Comparison of ENCODE assay signal across 8 cellular contexts in the genomic region with DNA sequence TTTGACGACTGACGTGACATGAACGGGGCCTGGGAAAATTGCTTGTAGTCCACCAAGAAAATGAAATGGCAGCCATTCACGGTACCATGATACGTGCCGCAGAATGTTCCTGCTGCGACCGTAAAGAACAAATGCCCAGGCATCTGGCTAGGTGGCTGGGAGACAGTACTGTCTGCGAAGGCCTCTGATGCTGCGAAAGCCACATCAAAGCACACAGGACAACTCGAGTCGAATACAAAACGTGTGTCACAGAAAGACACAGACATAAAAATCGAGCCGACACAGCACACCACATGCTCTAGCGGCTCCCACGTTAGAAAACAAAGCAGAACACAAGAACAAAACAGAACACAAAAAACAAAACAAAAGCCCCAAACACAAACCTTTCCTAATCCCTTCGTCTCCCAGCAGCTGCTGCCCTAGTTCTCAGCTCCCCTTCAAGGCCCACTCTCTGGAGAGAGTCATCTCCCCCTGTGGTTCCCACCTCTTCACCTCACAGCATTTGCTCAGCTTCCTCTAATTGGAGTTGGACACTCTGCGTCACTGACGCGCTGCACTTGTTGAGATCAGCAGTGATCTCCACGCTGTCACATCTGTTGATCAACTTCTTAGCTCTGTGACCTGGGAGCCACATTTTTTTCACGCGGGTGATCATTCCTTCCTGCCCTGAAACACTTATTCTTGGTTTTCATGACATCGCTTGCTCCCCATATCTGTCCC.
A peak's percentile ranks its signal among the peaks of the same experiment; 100 is the strongest.
DNase-seq lines count a peak whose midpoint lies in the region; ATAC-seq, FAIRE-seq and TF ChIP-seq lines count a peak whose summit lies in the region.

No MANE protein-coding gene starts in this region.

- no peak for FAIRE-seq in frontal cortex (lab: Jason Lieb, UNC)

- no peak for TF ChIP-seq CTCF in GM13976 (IDR thresholded peaks at IDR 0.05; ENCODE audit: borderline replicate concordance, control extremely low read depth, extremely low read depth, insufficient read depth, missing control alignments)

- peak overlapping the region; percentile 23 for H3K4me3 ChIP-seq in Jurkat, Clone E6-1 (ENCODE audit: low read length)

- H3K9me3 Mint-ChIP-seq in activated CD4-positive, alpha-beta memory T cell treated with anti-CD3 and anti-CD28 coated beads, Interleukin-2, amount 10 ng/mL, durations not matched to agents 7 days and 5 days, result no peaks in the 10 kb centered on the region

- in situ Hi-C loops in GM13976 (cut with MboI; ENCODE audit: low sequenced_read_pairs, unreplicated experiment), result no loop called here

- POLR2A ChIA-PET in activated CD4-positive, alpha-beta memory T cell treated with anti-CD3 and anti-CD28 coated beads, Interleukin-2, amount 10 ng/mL, durations not matched to agents 7 days and 5 days (lab: Charles Lee), result interaction anchor here (1.0 to 1.2 kb wide), 4 partner anchors 8 to 132 kb away, joined by 3 to 4 read pairs (median 4); no protein-coding TSS in a partner anchor

- ATAC-seq in GM19328 (IDR thresholded peaks at IDR 0.05; ENCODE audit: unreplicated experiment) (no peak), GM18867 (IDR thresholded peaks at IDR 0.05; ENCODE audit: unreplicated experiment) (no peak)

- H3K27ac Mint-ChIP-seq in activated CD4-positive, alpha-beta memory T cell treated with anti-CD3 and anti-CD28 coated beads, Interleukin-2, amount 10 ng/mL, durations not matched to agents 7 days and 5 days, result peak overlapping the region; percentile 59

- peaks cover 36% of the 10 kb centered on the region for H3K4me1 Mint-ChIP-seq in activated CD4-positive, alpha-beta memory T cell treated with anti-CD3 and anti-CD28 coated beads, Interleukin-2, amount 10 ng/mL, durations not matched to agents 7 days and 5 days

- H3K36me3 Mint-ChIP-seq in activated CD4-positive, alpha-beta memory T cell treated with anti-CD3 and anti-CD28 coated beads, Interleukin-2, amount 10 ng/mL, durations not matched to agents 7 days and 5 days (ENCODE audit: low read depth), result peaks cover 17% of the 10 kb centered on the region

- CTCF ChIA-PET in activated CD4-positive, alpha-beta memory T cell treated with anti-CD3 and anti-CD28 coated beads, Interleukin-2, amount 10 ng/mL, durations not matched to agents 7 days and 5 days (lab: Charles Lee), result interaction anchor here (0.5 to 2.8 kb wide), 5 partner anchors 10 to 358 kb away, joined by 3 to 31 read pairs (median 5); no protein-coding TSS in a partner anchor

- peak; percentile 58 for DNase-seq in Jurkat, Clone E6-1 (ENCODE audit: low read depth, low spot score)
- peak; percentile 57 for DNase-seq in activated CD4-positive, alpha-beta memory T cell treated with anti-CD3 and anti-CD28 coated beads, Interleukin-2, amount 10 ng/mL, durations not matched to agents 7 days and 5 days
- peak; percentile 45 to 48 for DNase-seq in stimulated activated CD4-positive, alpha-beta T cell treated with anti-CD3 and anti-CD28 coated beads, Interleukin-4, amount 100 ng/mL, for 48 hours (ENCODE audit: low read depth in 2 of 2)
- no peak for DNase-seq in GM13976 (ENCODE audit: low spot score)
- no peak for DNase-seq in frontal cortex (ENCODE audit: low spot score in 2 of 2)

- H3K4me3 Mint-ChIP-seq in activated CD4-positive, alpha-beta memory T cell treated with anti-CD3 and anti-CD28 coated beads, Interleukin-2, amount 10 ng/mL, durations not matched to agents 7 days and 5 days, result peak overlapping the region; percentile 25

- H3K27me3 Mint-ChIP-seq in activated CD4-positive, alpha-beta memory T cell treated with anti-CD3 and anti-CD28 coated beads, Interleukin-2, amount 10 ng/mL, durations not matched to agents 7 days and 5 days, result no peaks in the 10 kb centered on the region

- H3K27ac ChIP-seq in cingulate gyrus (ENCODE audit: low read depth, low read length), result peak overlapping the region; percentile 83

Comparison
In these comparisons a context has a peak if more than half of its experiments do, and no peak if none do; other contexts are left out.
1. DNase-seq: peak in Jurkat, Clone E6-1 (single experiment), activated CD4-positive, alpha-beta memory T cell treated with anti-CD3 and anti-CD28 coated beads, Interleukin-2, amount 10 ng/mL, durations not matched to agents 7 days and 5 days (single experiment) and stimulated activated CD4-positive, alpha-beta T cell treated with anti-CD3 and anti-CD28 coated beads, Interleukin-4, amount 100 ng/mL, for 48 hours (2 of 2); none in GM13976 (single experiment) and frontal cortex (0 of 2).